Comparison of ENCODE assay signal across 1 cellular context in genomic region chr4:67522851-67523671, GRCh38.
TF ChIP-seq lines count a peak whose summit lies in the region.

No MANE protein-coding gene starts in this region.

TF ChIP-seq in HepG2, 621 proteins besides CTCF, POLR2A, EP300 and RAD21:
- TF ChIP-seq ZNF646 (CRISPR knock-in tag; IDR thresholded peaks at IDR 0.05) (no peak), ONECUT2 (CRISPR knock-in tag; IDR thresholded peaks at IDR 0.05) (no peak), TBX3 (IDR thresholded peaks at IDR 0.05; ENCODE audit: borderline replicate concordance) (no peak), ZNF792 (CRISPR knock-in tag; IDR thresholded peaks at IDR 0.05) (no peak), ZNF350 (CRISPR knock-in tag; IDR thresholded peaks at IDR 0.05; ENCODE audit: borderline replicate concordance, low read depth) (no peak), NCOR1 (IDR thresholded peaks at IDR 0.05; ENCODE audit: borderline replicate concordance, low read length) (no peak), HNRNPK (IDR thresholded peaks at IDR 0.05; ENCODE audit: low read depth, low read length, poor library complexity, severe bottlenecking) (no peak), KDM5A (IDR thresholded peaks at IDR 0.05; ENCODE audit: borderline replicate concordance, low read length) (no peak), ZSCAN20 (CRISPR knock-in tag; IDR thresholded peaks at IDR 0.05; ENCODE audit: borderline replicate concordance) (no peak), GATAD2A (CRISPR knock-in tag; IDR thresholded peaks at IDR 0.05) (no peak), ZNF318 (CRISPR knock-in tag; IDR thresholded peaks at IDR 0.05) (no peak), ZNF264 (CRISPR knock-in tag; IDR thresholded peaks at IDR 0.05) (no peak), BRCA1 (CRISPR knock-in tag; IDR thresholded peaks at IDR 0.05) (no peak), IRX3 (CRISPR knock-in tag; IDR thresholded peaks at IDR 0.05; ENCODE audit: borderline replicate concordance, low read depth) (no peak), REXO4 (CRISPR knock-in tag; IDR thresholded peaks at IDR 0.05; ENCODE audit: borderline replicate concordance) (no peak), PLRG1 (conservative IDR thresholded peaks at IDR 0.05) (no peak)
- TF ChIP-seq, protein P1, sequence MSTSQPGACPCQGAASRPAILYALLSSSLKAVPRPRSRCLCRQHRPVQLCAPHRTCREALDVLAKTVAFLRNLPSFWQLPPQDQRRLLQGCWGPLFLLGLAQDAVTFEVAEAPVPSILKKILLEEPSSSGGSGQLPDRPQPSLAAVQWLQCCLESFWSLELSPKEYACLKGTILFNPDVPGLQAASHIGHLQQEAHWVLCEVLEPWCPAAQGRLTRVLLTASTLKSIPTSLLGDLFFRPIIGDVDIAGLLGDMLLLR (CRISPR knock-in tag; IDR thresholded peaks at IDR 0.05), result no peak
TF ChIP-seq in HepG2: peak in this region for 0.
